ENCODE assay signal across 16 cellular contexts in the genomic region with DNA sequence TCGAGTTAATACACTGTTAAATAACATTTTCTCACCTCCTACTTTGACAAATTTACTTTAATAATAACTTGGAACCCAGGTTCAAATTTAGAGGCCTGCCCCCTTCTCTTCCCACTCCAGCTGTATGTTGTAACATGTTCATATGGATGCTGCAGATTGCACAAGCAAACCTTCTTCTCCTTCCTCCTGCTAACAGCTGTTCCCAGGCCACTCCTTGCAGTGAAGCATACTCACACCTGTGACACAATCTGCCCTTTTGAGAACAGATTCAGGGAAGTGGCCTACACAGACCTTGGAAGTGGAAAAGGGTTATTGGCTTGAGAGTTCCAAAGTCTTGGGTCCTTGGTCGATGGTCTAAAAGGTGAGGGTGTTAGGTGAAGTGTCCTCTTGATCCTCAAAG.
A peak's percentile ranks its signal among the peaks of the same experiment; 100 is the strongest.
DNase-seq lines count a peak whose midpoint lies in the region; ATAC-seq, FAIRE-seq and TF ChIP-seq lines count a peak whose summit lies in the region.
"Had no signal": no experiment of that assay in that cellular context is flagged by ENCODE, and none has a peak within 500 bp of the region (broad histone marks: within the 10 kb centered on the region; RNA-seq: fewer than 3 reads in every experiment).

No MANE protein-coding gene starts in this region.

- CTCF ChIA-PET in Caco-2 (lab: Charles Lee), result no interaction called here

- no peak overlapping the region for H3K4me3 ChIP-seq in Caco-2 (ENCODE audit: low read depth, low read length)
- H3K4me3 ChIP-seq in bronchial epithelial cell (ENCODE audit: low read depth, low read length), result no peak overlapping the region
- no peak overlapping the region for H3K4me3 ChIP-seq in mucosa of descending colon
- H3K4me3 ChIP-seq: esophagus squamous epithelium had no signal

- FAIRE-seq in bronchial epithelial cell (lab: Jason Lieb, UNC) (peak; percentile 28), GM12892 (lab: Jason Lieb, UNC) (no peak)

- no TSS peak for BruUV-seq in Caco-2 (replicated peaks; lab: Mats Ljungman, UMichigan)

- intact Hi-C loops in Caco-2 (cut with micrococcal nuclease; ENCODE audit: unreplicated experiment) (no loop called here), mucosa of descending colon (cut with DNase I, micrococcal nuclease) (loop anchor here in 1 of 2 donors (10.0 kb wide), 1 partner anchor 131 kb away; a partner anchor contains a TSS), Right ventricle myocardium inferior (cut with DNase I) (no loop called here)
- intact Hi-C loops in activated T-helper 2 cell treated with anti-CD3 and anti-CD28 coated beads, Interferon-gamma antibody, Interleukin-2, Interleukin-4, amounts not matched to agents 10 μg/mL and 5 μg/mL and 100 μg/mL, durations not matched to agents 14 hours and 24 hours and 36 hours (cut with micrococcal nuclease), result no loop called here

- DNase-seq in Caco-2 (peak in 1 of 2 experiments; percentile 45), LHCN-M2 (ENCODE audit: low read depth) (peak; percentile 65), bronchial epithelial cell (ENCODE audit: low read depth) (peak; percentile 91), mucosa of descending colon (peak in 1 of 3 donors; percentile 35), GM12892 (ENCODE audit: insufficient read length) (no peak), NCI-H345 (lab: John Stamatoyannopoulos, UW) (no peak), Right ventricle myocardium inferior (ENCODE audit: missing footprints) (no peak)
- no peak for DNase-seq in activated T-helper 2 cell treated with anti-CD3 and anti-CD28 coated beads, Interferon-gamma antibody, Interleukin-2, Interleukin-4, amounts not matched to agents 10 μg/mL and 5 μg/mL and 100 μg/mL, durations not matched to agents 14 hours and 24 hours and 36 hours (ENCODE audit: low spot score)
- DNase-seq: aorta, COR-L47, esophagus squamous epithelium, hippocampal formation, natural killer cell, NCI-H446 had no signal

- no peaks in the 10 kb centered on the region for H3K36me3 ChIP-seq in Caco-2 (ENCODE audit: control insufficient read depth, insufficient read depth, low read length)
- no peaks in the 10 kb centered on the region for H3K36me3 ChIP-seq in bronchial epithelial cell (ENCODE audit: control insufficient read depth, insufficient read depth, low read length)
- H3K36me3 ChIP-seq in mucosa of descending colon (ENCODE audit: low read depth), result no peaks in the 10 kb centered on the region
- H3K36me3 ChIP-seq: esophagus squamous epithelium had no signal

- ATAC-seq in mucosa of descending colon, result peak; percentile 80
- ATAC-seq in Right ventricle myocardium inferior, result no peak
- ATAC-seq: left lobe of liver, natural killer cell had no signal

- TF ChIP-seq CTCF in Caco-2 (IDR thresholded peaks at IDR 0.05; ENCODE audit: insufficient read depth in 1 of 2, low read depth in 1 of 2, low read length in 1 of 2, severe bottlenecking in 1 of 2, unreplicated experiment in 1 of 2), result no peak
- no peak for TF ChIP-seq CTCF in bronchial epithelial cell (IDR thresholded peaks at IDR 0.05; ENCODE audit: insufficient read depth, low read length, severe bottlenecking)
- no peak for TF ChIP-seq CTCF in mucosa of descending colon (IDR thresholded peaks at IDR 0.05)

- no peaks in the 10 kb centered on the region for H3K27me3 ChIP-seq in Caco-2 (replicated peaks; ENCODE audit: control insufficient read depth, insufficient read depth, low read length)
- no peaks in the 10 kb centered on the region for H3K27me3 ChIP-seq in bronchial epithelial cell (ENCODE audit: control insufficient read depth, insufficient read depth, low read length)
- H3K27me3 ChIP-seq: esophagus squamous epithelium had no signal

- H3K4me1 Mint-ChIP-seq in Caco-2 (ENCODE audit: low read depth, unreplicated experiment), result peaks cover 65% of the 10 kb centered on the region
- H3K4me1 Mint-ChIP-seq in activated T-helper 2 cell treated with anti-CD3 and anti-CD28 coated beads, Interferon-gamma antibody, Interleukin-2, Interleukin-4, amounts not matched to agents 10 μg/mL and 5 μg/mL and 100 μg/mL, durations not matched to agents 14 hours and 24 hours and 36 hours (ENCODE audit: low read depth), result peaks cover 14% of the 10 kb centered on the region
- H3K4me1 Mint-ChIP-seq: natural killer cell had no signal

- no peak for TF ChIP-seq POLR2A in GM12892 (IDR thresholded peaks at IDR 0.05; ENCODE audit: low read depth, low read length)

- POLR2A ChIA-PET in Caco-2 (lab: Charles Lee), result interaction anchor here (0.6 kb wide), 1 partner anchor 26 kb away, joined by 9 read pairs; no protein-coding TSS in a partner anchor

- no peaks in the 10 kb centered on the region for H3K9me3 ChIP-seq in Caco-2
- no peaks in the 10 kb centered on the region for H3K9me3 ChIP-seq in mucosa of descending colon
- H3K9me3 ChIP-seq: esophagus squamous epithelium had no signal

- H3K36me3 Mint-ChIP-seq in Caco-2 (ENCODE audit: insufficient read depth, unreplicated experiment), result peaks cover 53% of the 10 kb centered on the region
- no peaks in the 10 kb centered on the region for H3K36me3 Mint-ChIP-seq in activated T-helper 2 cell treated with anti-CD3 and anti-CD28 coated beads, Interferon-gamma antibody, Interleukin-2, Interleukin-4, amounts not matched to agents 10 μg/mL and 5 μg/mL and 100 μg/mL, durations not matched to agents 14 hours and 24 hours and 36 hours (ENCODE audit: low read depth)
- H3K36me3 Mint-ChIP-seq: natural killer cell had no signal

- no peak overlapping the region for H3K4me3 Mint-ChIP-seq in Caco-2 (ENCODE audit: unreplicated experiment)
- no peak overlapping the region for H3K4me3 Mint-ChIP-seq in activated T-helper 2 cell treated with anti-CD3 and anti-CD28 coated beads, Interferon-gamma antibody, Interleukin-2, Interleukin-4, amounts not matched to agents 10 μg/mL and 5 μg/mL and 100 μg/mL, durations not matched to agents 14 hours and 24 hours and 36 hours (ENCODE audit: low read depth)
- H3K4me3 Mint-ChIP-seq: dendritic cell treated with granulocyte-macrophage colony-stimulating factor and Interleukin-4, amounts not matched to agents 40 ng/mL and 50 ng/mL, for 4 days; natural killer cell had no signal

- H3K9me3 Mint-ChIP-seq in Caco-2 (ENCODE audit: unreplicated experiment), result no peaks in the 10 kb centered on the region
- no peaks in the 10 kb centered on the region for H3K9me3 Mint-ChIP-seq in activated T-helper 2 cell treated with anti-CD3 and anti-CD28 coated beads, Interferon-gamma antibody, Interleukin-2, Interleukin-4, amounts not matched to agents 10 μg/mL and 5 μg/mL and 100 μg/mL, durations not matched to agents 14 hours and 24 hours and 36 hours
- H3K9me3 Mint-ChIP-seq: dendritic cell treated with granulocyte-macrophage colony-stimulating factor and Interleukin-4, amounts not matched to agents 40 ng/mL and 50 ng/mL, for 4 days; natural killer cell had no signal

- H3K27me3 Mint-ChIP-seq in Caco-2 (ENCODE audit: insufficient read depth, unreplicated experiment), result no peaks in the 10 kb centered on the region
- H3K27me3 Mint-ChIP-seq in activated T-helper 2 cell treated with anti-CD3 and anti-CD28 coated beads, Interferon-gamma antibody, Interleukin-2, Interleukin-4, amounts not matched to agents 10 μg/mL and 5 μg/mL and 100 μg/mL, durations not matched to agents 14 hours and 24 hours and 36 hours (ENCODE audit: low read depth), result peaks cover 29% of the 10 kb centered on the region

- H3K27ac Mint-ChIP-seq in Caco-2 (ENCODE audit: unreplicated experiment), result peak overlapping the region; percentile 98
- H3K27ac Mint-ChIP-seq in activated T-helper 2 cell treated with anti-CD3 and anti-CD28 coated beads, Interferon-gamma antibody, Interleukin-2, Interleukin-4, amounts not matched to agents 10 μg/mL and 5 μg/mL and 100 μg/mL, durations not matched to agents 14 hours and 24 hours and 36 hours, result no peak overlapping the region
- H3K27ac Mint-ChIP-seq: dendritic cell treated with granulocyte-macrophage colony-stimulating factor and Interleukin-4, amounts not matched to agents 40 ng/mL and 50 ng/mL, for 4 days; natural killer cell had no signal

- peaks cover 86% of the 10 kb centered on the region for H3K4me1 ChIP-seq in Caco-2
- H3K4me1 ChIP-seq in mucosa of descending colon (ENCODE audit: low read depth), result peaks cover 21% of the 10 kb centered on the region

Comparison
In these comparisons a context has a peak if more than half of its experiments do, and no peak if none do; other contexts are left out.
1. DNase-seq: peak in LHCN-M2 (single experiment) and bronchial epithelial cell (single experiment); none in activated T-helper 2 cell treated with anti-CD3 and anti-CD28 coated beads, Interferon-gamma antibody, Interleukin-2, Interleukin-4, amounts not matched to agents 10 μg/mL and 5 μg/mL and 100 μg/mL, durations not matched to agents 14 hours and 24 hours and 36 hours (single experiment), GM12892 (single experiment), NCI-H345 (single experiment) and Right ventricle myocardium inferior (single experiment).